8 cellular contexts compared by ENCODE assay signal in the genomic region with DNA sequence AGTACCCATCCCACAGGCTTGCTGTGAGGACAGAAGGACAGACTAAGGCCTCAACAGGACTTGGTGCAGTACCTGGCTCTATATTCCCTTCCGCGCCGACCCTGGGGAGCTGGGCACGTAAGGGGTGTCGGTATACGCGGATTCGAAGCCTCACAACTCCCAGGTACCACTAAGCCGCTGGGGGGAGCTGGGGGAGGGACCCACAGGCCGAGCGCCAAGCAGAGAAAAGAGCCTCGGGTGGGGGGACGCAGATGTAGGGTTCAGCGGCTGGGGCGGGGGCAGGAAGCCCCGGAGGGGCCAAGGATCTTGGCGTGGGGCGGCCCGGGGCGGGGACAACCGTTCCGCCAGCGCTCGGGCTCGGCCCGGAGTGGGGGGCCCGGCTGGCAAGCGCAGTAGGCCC.
DNase-seq lines count a peak whose midpoint lies in the region; ATAC-seq and TF ChIP-seq lines count a peak whose summit lies in the region.

No MANE protein-coding gene starts in this region.

- in situ Hi-C loops in astrocyte of the cerebellum (cut with HindIII; ENCODE audit: low sequenced_read_pairs) = no loop called here

- H3K27ac ChIP-seq in spleen = peak overlapping the region; percentile 80 to 93 (median 90)

- no peaks in the 10 kb centered on the region for H3K9me3 ChIP-seq in iPS-18c (ENCODE audit: control insufficient read depth, insufficient read depth, low read length)
- H3K9me3 ChIP-seq in spleen = no peaks in the 10 kb centered on the region

- no peaks in the 10 kb centered on the region for H3K27me3 ChIP-seq in spleen (replicated peaks in 1 of 7)

- peak; percentile 12 to 64 (median 54) for DNase-seq in NCI-H1417 (lab: John Stamatoyannopoulos, UW)
- DNase-seq in NCI-H1417 treated with DMSO at 0.1 percent for 48 hours (lab: John Stamatoyannopoulos, UW) = no peak
- DNase-seq in SW480 (ENCODE audit: low spot score) = peak; percentile 20
- DNase-seq in astrocyte of the cerebellum (ENCODE audit: low read depth) = no peak
- no peak for DNase-seq in spleen
- no peak for DNase-seq in GF-D8 (lab: John Stamatoyannopoulos, UW)

- no peak for TF ChIP-seq POLR2A in spleen (IDR thresholded peaks at IDR 0.05)

- TF ChIP-seq CTCF in astrocyte of the cerebellum (IDR thresholded peaks at IDR 0.05; ENCODE audit: low read depth, low read length, missing control alignments) (no peak), spleen (IDR thresholded peaks at IDR 0.05 in 8 of 11, conservative IDR thresholded peaks at IDR 0.05 in 3 of 11) (no peak)

- 0 to 2% (median 1%) methylated on average over 4 to 28 of the region's 28 CpGs for WGBS in spleen, 5 donors

- peaks cover 0 to 25% (median 22%) of the 10 kb centered on the region in 6 donors for H3K36me3 ChIP-seq in spleen

- H3K4me3 ChIP-seq in astrocyte of the cerebellum (ENCODE audit: low read depth, low read length) (peak overlapping the region; percentile 85), iPS-18c (ENCODE audit: insufficient read depth, low read depth, low read length) (peak overlapping the region; percentile 84), spleen (peak overlapping the region; percentile 73 to 92 (median 87))

- intact Hi-C loops in spleen (cut with DNase I; ENCODE audit: low total_unique reads) = loop anchor here (10.0 kb wide), 2 partner anchors 119 to 199 kb away; no protein-coding TSS in a partner anchor

- ATAC-seq in HG03045 (IDR thresholded peaks at IDR 0.05; ENCODE audit: unreplicated experiment) = peak; percentile 22

- peaks cover 20 to 53% (median 42%) of the 10 kb centered on the region in 6 donors for H3K4me1 ChIP-seq in spleen

Comparison
In these comparisons a context has a peak if more than half of its experiments do, and no peak if none do; other contexts are left out.
1. DNase-seq: peak in NCI-H1417 (3 of 3) and SW480 (single experiment); none in NCI-H1417 treated with DMSO at 0.1 percent for 48 hours (single experiment), astrocyte of the cerebellum (single experiment), spleen (single experiment) and GF-D8 (single experiment).
2. Peak in every context shown above with its lines, with median percentiles within 50 percentile points of each other: H3K4me3 ChIP-seq.